2 cellular contexts compared by ENCODE assay signal in genomic region chr5:111142932-111143331, GRCh38.
A peak's percentile ranks its signal among the peaks of the same experiment; 100 is the strongest.
TF ChIP-seq lines count a peak whose summit lies in the region.

No MANE protein-coding gene starts in this region.

TF ChIP-seq in IMR-90, 13 proteins besides CTCF, POLR2A, EP300 and RAD21:
- TF ChIP-seq MAFK (IDR thresholded peaks at IDR 0.05; ENCODE audit: low read depth, low read length) (0 out of 2 replicates have a peak, but pooled peaks have one; percentile 6), NFE2L2 (IDR thresholded peaks at IDR 0.05; ENCODE audit: low read depth, low read length) (no peak), MXI1 (IDR thresholded peaks at IDR 0.05; ENCODE audit: borderline replicate concordance, low read depth, low read length) (no peak)

TF ChIP-seq in K562, 482 proteins besides CTCF, POLR2A, EP300 and RAD21:
- TF ChIP-seq MAFK (IDR thresholded peaks at IDR 0.05; ENCODE audit: low read length) (0 out of 2 replicates have a peak, but pooled peaks have one; percentile 3), PRMT5 (CRISPR knock-in tag; IDR thresholded peaks at IDR 0.05) (no peak), ZNF79 (CRISPR knock-in tag; IDR thresholded peaks at IDR 0.05; ENCODE audit: low read depth) (no peak), BRCA1 (IDR thresholded peaks at IDR 0.05) (no peak), BRCA1 (CRISPR knock-in tag; IDR thresholded peaks at IDR 0.05) (no peak), HDAC2 (IDR thresholded peaks at IDR 0.05) (no peak), ZSCAN32 (CRISPR knock-in tag; IDR thresholded peaks at IDR 0.05) (no peak), POLR2G (IDR thresholded peaks at IDR 0.05; ENCODE audit: low read depth, low read length) (no peak), ILK (tag; IDR thresholded peaks at IDR 0.05; ENCODE audit: borderline replicate concordance, low read depth) (no peak), ZBTB11 (CRISPR knock-in tag; IDR thresholded peaks at IDR 0.05) (no peak), ETV1 (tag; conservative IDR thresholded peaks at IDR 0.05; ENCODE audit: low read depth) (no peak), ZNF316 (IDR thresholded peaks at IDR 0.05) (peak; percentile 49), SNRNP70 (optimal IDR thresholded peaks at IDR 0.05; ENCODE audit: low read depth, low read length) (no peak), ZNF263 (CRISPR knock-in tag; IDR thresholded peaks at IDR 0.05; ENCODE audit: borderline replicate concordance) (no peak), PHF8 (IDR thresholded peaks at IDR 0.05; ENCODE audit: borderline replicate concordance, low read length) (no peak), MLLT1 (IDR thresholded peaks at IDR 0.05) (no peak), BCOR (IDR thresholded peaks at IDR 0.05) (no peak), MAFG (tag; conservative IDR thresholded peaks at IDR 0.05) (peak; percentile 32; the same call in 1 of the 2 replicates), C11orf30 (IDR thresholded peaks at IDR 0.05; ENCODE audit: low read depth) (peak; percentile 48; the same call in 1 of the 2 replicates), POLR3A (IDR thresholded peaks at IDR 0.05; ENCODE audit: borderline replicate concordance, extremely low read depth, insufficient read depth, insufficient read length) (no peak), TCF3 (CRISPR knock-in tag; IDR thresholded peaks at IDR 0.05) (no peak), NR4A1 (CRISPR knock-in tag; IDR thresholded peaks at IDR 0.05) (no peak), NR4A1 (tag; IDR thresholded peaks at IDR 0.05) (no peak), NELFE (IDR thresholded peaks at IDR 0.05; ENCODE audit: insufficient read depth, insufficient read length) (no peak)
